In the genomic region with DNA sequence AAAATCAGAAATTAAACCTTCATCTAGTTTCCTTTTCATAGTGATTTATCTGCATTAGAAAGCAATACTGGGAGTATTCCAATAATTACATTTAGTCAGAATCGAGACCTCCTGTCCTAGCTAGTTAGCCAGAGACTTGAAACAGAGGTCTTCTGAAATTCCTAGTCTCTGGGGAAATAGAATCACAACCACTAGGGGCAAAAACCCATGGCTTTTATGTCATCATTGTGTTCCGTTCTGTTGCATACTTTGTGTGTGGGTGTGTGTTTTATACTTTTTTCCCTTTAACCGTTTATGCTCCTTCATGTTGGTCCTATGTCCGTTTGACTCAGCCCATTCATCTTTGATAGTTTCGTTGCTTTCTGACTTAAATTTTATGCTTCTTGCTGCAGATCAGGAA, we compare ENCODE assay signal across 14 cellular contexts.
DNase-seq lines count a peak whose midpoint lies in the region; ATAC-seq and TF ChIP-seq lines count a peak whose summit lies in the region.
"Had no signal": no experiment of that assay in that cellular context is flagged by ENCODE, and none has a peak within 500 bp of the region (broad histone marks: within the 10 kb centered on the region; RNA-seq: fewer than 3 reads in every experiment).

No MANE protein-coding gene starts in this region.

- H2AFZ ChIP-seq in HCT116 (ENCODE audit: low read depth, low read length, poor library complexity, severe bottlenecking) (no peak overlapping the region), mesenchymal stem cell (ENCODE audit: low read depth, low read length) (no peak overlapping the region)

- no peak for TF ChIP-seq CTCF in CD8-positive, alpha-beta T cell (IDR thresholded peaks at IDR 0.05)
- TF ChIP-seq CTCF in HCT116 (IDR thresholded peaks at IDR 0.05 in 2 of 3, conservative IDR thresholded peaks at IDR 0.05 in 1 of 3; ENCODE audit: borderline replicate concordance in 1 of 3, insufficient read depth in 1 of 3, low read depth in 2 of 3, low read length in 2 of 3) = peak in 2 of 3 experiments; percentile 31 to 44; a peak in 3 of 6 replicates

- peak overlapping the region; percentile 18 for H3K27ac Mint-ChIP-seq in CD8-positive, alpha-beta T cell
- H3K27ac Mint-ChIP-seq: activated naive CD4-positive, alpha-beta T cell treated with anti-CD3 and anti-CD28 coated beads for 36 hours had no signal

- H4K20me1 ChIP-seq in HCT116 (ENCODE audit: insufficient read depth) = no peaks in the 10 kb centered on the region

- peaks cover 10% of the 10 kb centered on the region for H3K79me1 ChIP-seq in mesenchymal stem cell (replicated peaks; ENCODE audit: low read length, poor library complexity, severe bottlenecking)

- H2AK5ac ChIP-seq in mesenchymal stem cell (ENCODE audit: low read length, severe bottlenecking) = no peak overlapping the region

- DNase-seq in CD8-positive, alpha-beta T cell = no peak
- no peak for DNase-seq in HCT116 (ENCODE audit: low read depth, low spot score)
- peak; percentile 48 for DNase-seq in amniotic epithelial cell (ENCODE audit: low read depth)
- DNase-seq in mesenchymal stem cell = peak; percentile 35
- DNase-seq: activated naive CD4-positive, alpha-beta T cell treated with anti-CD3 and anti-CD28 coated beads for 36 hours; COR-L47; gastrocnemius medialis; kidney; MV-4-11; naive B cell; NCI-H524 had no signal

- peaks cover 58% of the 10 kb centered on the region for H3K36me3 Mint-ChIP-seq in CD8-positive, alpha-beta T cell

- H4K91ac ChIP-seq in mesenchymal stem cell (ENCODE audit: low read length) = no peak overlapping the region

- H3K79me2 ChIP-seq in HCT116 (ENCODE audit: insufficient read depth, low read length) = no peaks in the 10 kb centered on the region

- no peaks in the 10 kb centered on the region for H3K9me3 Mint-ChIP-seq in CD8-positive, alpha-beta T cell
- H3K9me3 Mint-ChIP-seq: activated naive CD4-positive, alpha-beta T cell treated with anti-CD3 and anti-CD28 coated beads for 36 hours; naive B cell had no signal

- H3K9ac ChIP-seq in HCT116 (ENCODE audit: low read length) (no peak overlapping the region), mesenchymal stem cell (ENCODE audit: low read length) (no peak overlapping the region)

- no peak overlapping the region for H3K4me3 ChIP-seq in CD8-positive, alpha-beta T cell (ENCODE audit: low read depth, low read length)
- H3K4me3 ChIP-seq in HCT116 (replicated peaks in 1 of 2; ENCODE audit: low read depth in 1 of 2, low read length in 2 of 2) (no peak overlapping the region), mesenchymal stem cell (ENCODE audit: insufficient read depth in 1 of 2, low read depth in 1 of 2, low read length in 2 of 2) (no peak overlapping the region)
- H3K4me3 ChIP-seq: gastrocnemius medialis had no signal

- TF ChIP-seq RAD21 in HCT116 (IDR thresholded peaks at IDR 0.05; ENCODE audit: low read depth) = no peak

- H3K9me3 ChIP-seq in CD8-positive, alpha-beta T cell (ENCODE audit: low read length) = no peaks in the 10 kb centered on the region
- H3K9me3 ChIP-seq in HCT116 (ENCODE audit: control insufficient read depth in 1 of 2, insufficient read depth in 1 of 2, low read depth in 1 of 2, low read length in 2 of 2) (no peaks in the 10 kb centered on the region), mesenchymal stem cell (ENCODE audit: control insufficient read depth, low read length) (no peaks in the 10 kb centered on the region)
- H3K9me3 ChIP-seq: gastrocnemius medialis had no signal

- H3K4me1 ChIP-seq in CD8-positive, alpha-beta T cell (ENCODE audit: insufficient read depth, low read length) = no peaks in the 10 kb centered on the region
- no peaks in the 10 kb centered on the region for H3K4me1 ChIP-seq in HCT116 (ENCODE audit: control insufficient read depth in 1 of 2, insufficient read depth in 2 of 2, low read length in 2 of 2)
- H3K4me1 ChIP-seq in mesenchymal stem cell (ENCODE audit: control insufficient read depth, insufficient read depth, low read depth, low read length) = no peaks in the 10 kb centered on the region
- H3K4me1 ChIP-seq: gastrocnemius medialis had no signal

- no peak overlapping the region for H3K23ac ChIP-seq in mesenchymal stem cell (ENCODE audit: low read length in 2 of 2)

- H3K4me1 Mint-ChIP-seq in CD8-positive, alpha-beta T cell (ENCODE audit: low read depth) = no peaks in the 10 kb centered on the region
- H3K4me1 Mint-ChIP-seq: naive B cell had no signal

- no peaks in the 10 kb centered on the region for H3K27me3 Mint-ChIP-seq in CD8-positive, alpha-beta T cell (ENCODE audit: low read depth)
- H3K27me3 Mint-ChIP-seq: naive B cell had no signal

- no TSS peak for BruUV-seq in HCT116 (replicated peaks; lab: Mats Ljungman, UMichigan)

- CTCF ChIA-PET in CD8-positive, alpha-beta T cell (lab: Charles Lee) = no interaction called here
- CTCF ChIA-PET in HCT116 (lab: Charles Lee) = no interaction called here

- no peak for TF ChIP-seq POLR2A in HCT116 (IDR thresholded peaks at IDR 0.05; ENCODE audit: borderline replicate concordance, extremely low read depth, insufficient read depth, insufficient read length)

- no peaks in the 10 kb centered on the region for H3K9me2 ChIP-seq in HCT116 (ENCODE audit: insufficient read depth)

- H4K8ac ChIP-seq in mesenchymal stem cell (ENCODE audit: low read length) = no peak overlapping the region

- 94% methylated on average over 5 of the region's 5 CpGs for WGBS in mesenchymal stem cell

- intact Hi-C loops in CD8-positive, alpha-beta T cell (cut with DNase I, micrococcal nuclease) = no loop called here
- intact Hi-C loops in HCT116 (cut with micrococcal nuclease) = no loop called here

- peaks cover 5% of the 10 kb centered on the region for H3K36me3 ChIP-seq in CD8-positive, alpha-beta T cell (ENCODE audit: insufficient read depth, low read length)
- no peaks in the 10 kb centered on the region for H3K36me3 ChIP-seq in HCT116 (ENCODE audit: control insufficient read depth in 1 of 2, insufficient read depth in 2 of 2, low read length in 2 of 2)
- peaks cover 5 to 82% of the 10 kb centered on the region in 2 experiments for H3K36me3 ChIP-seq in mesenchymal stem cell (ENCODE audit: control insufficient read depth in 1 of 2, insufficient read depth in 2 of 2, low read depth in 1 of 2, low read length in 2 of 2)

- RAD21 ChIA-PET in HCT116 (lab: Charles Lee; ENCODE audit: low non-redundant PET in 1 of 2, low total read pairs in 2 of 2, uncharacterized antibody in 2 of 2, unreplicated experiment in 2 of 2) = no interaction called here

- no peak overlapping the region for H2BK12ac ChIP-seq in mesenchymal stem cell (ENCODE audit: low read length in 2 of 2)

- no peak for ATAC-seq in CD8-positive, alpha-beta T cell
- ATAC-seq in HCT116 (peak; percentile 59), HG03039 (IDR thresholded peaks at IDR 0.05; ENCODE audit: unreplicated experiment) (no peak), HG03442 (IDR thresholded peaks at IDR 0.05; ENCODE audit: unreplicated experiment) (no peak), HG03342 (IDR thresholded peaks at IDR 0.05; ENCODE audit: unreplicated experiment) (no peak)
- ATAC-seq: gastrocnemius medialis had no signal

- H3K27me3 ChIP-seq in CD8-positive, alpha-beta T cell (ENCODE audit: insufficient read depth, low read length) = no peaks in the 10 kb centered on the region
- H3K27me3 ChIP-seq in HCT116 (ENCODE audit: insufficient read depth, low read length) (no peaks in the 10 kb centered on the region), mesenchymal stem cell (ENCODE audit: control insufficient read depth in 1 of 2, insufficient read depth in 1 of 2, low read length in 2 of 2) (no peaks in the 10 kb centered on the region)
- H3K27me3 ChIP-seq: gastrocnemius medialis had no signal

- H2BK5ac ChIP-seq in mesenchymal stem cell (ENCODE audit: low read depth, low read length, poor library complexity, severe bottlenecking) = no peak overlapping the region

- no peak overlapping the region for H3K4me2 ChIP-seq in HCT116 (ENCODE audit: low read length)
- H3K4me2 ChIP-seq in mesenchymal stem cell (ENCODE audit: low read length, poor library complexity, severe bottlenecking) = no peak overlapping the region

- H3K4me3 Mint-ChIP-seq in CD8-positive, alpha-beta T cell = no peak overlapping the region
- H3K4me3 Mint-ChIP-seq: activated naive CD4-positive, alpha-beta T cell treated with anti-CD3 and anti-CD28 coated beads for 36 hours; naive B cell had no signal

- H3K4ac ChIP-seq in mesenchymal stem cell (ENCODE audit: low read depth in 1 of 2, low read length in 2 of 2) = no peak overlapping the region

- no peak overlapping the region for H3K27ac ChIP-seq in CD8-positive, alpha-beta T cell (ENCODE audit: low read depth, low read length)
- H3K27ac ChIP-seq in HCT116 (ENCODE audit: low read depth, low read length) (no peak overlapping the region), mesenchymal stem cell (ENCODE audit: low read length, poor library complexity, severe bottlenecking) (no peak overlapping the region)
- H3K27ac ChIP-seq: gastrocnemius medialis had no signal

- H2BK15ac ChIP-seq in mesenchymal stem cell (ENCODE audit: low read depth, poor library complexity, severe bottlenecking) = no peak overlapping the region

- no peak overlapping the region for H2BK120ac ChIP-seq in mesenchymal stem cell (ENCODE audit: low read depth, low read length)

- no peak overlapping the region for H3K14ac ChIP-seq in mesenchymal stem cell (ENCODE audit: low read length in 2 of 2)

- H3K18ac ChIP-seq in mesenchymal stem cell (ENCODE audit: low read depth in 1 of 2, low read length in 2 of 2) = no peak overlapping the region

- POLR2A ChIA-PET in CD8-positive, alpha-beta T cell (lab: Charles Lee) = no interaction called here
- POLR2A ChIA-PET in HCT116 (lab: Charles Lee) = no interaction called here

TF ChIP-seq in HCT116, 20 proteins besides CTCF, POLR2A, EP300 and RAD21:
- no peak for TF ChIP-seq SRF (IDR thresholded peaks at IDR 0.05; ENCODE audit: low read depth)
- TF ChIP-seq, protein P1, sequence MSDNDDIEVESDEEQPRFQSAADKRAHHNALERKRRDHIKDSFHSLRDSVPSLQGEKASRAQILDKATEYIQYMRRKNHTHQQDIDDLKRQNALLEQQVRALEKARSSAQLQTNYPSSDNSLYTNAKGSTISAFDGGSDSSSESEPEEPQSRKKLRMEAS (IDR thresholded peaks at IDR 0.05) = no peak
TF ChIP-seq in HCT116: peak in this region for 0.

Comparison
In these comparisons a context has a peak if more than half of its experiments do, and no peak if none do; other contexts are left out.
1. DNase-seq: peak in amniotic epithelial cell (single experiment) and mesenchymal stem cell (single experiment); none in CD8-positive, alpha-beta T cell (0 of 7) and HCT116 (single experiment).